Comparison of ENCODE assay signal across 23 cellular contexts in the genomic region with DNA sequence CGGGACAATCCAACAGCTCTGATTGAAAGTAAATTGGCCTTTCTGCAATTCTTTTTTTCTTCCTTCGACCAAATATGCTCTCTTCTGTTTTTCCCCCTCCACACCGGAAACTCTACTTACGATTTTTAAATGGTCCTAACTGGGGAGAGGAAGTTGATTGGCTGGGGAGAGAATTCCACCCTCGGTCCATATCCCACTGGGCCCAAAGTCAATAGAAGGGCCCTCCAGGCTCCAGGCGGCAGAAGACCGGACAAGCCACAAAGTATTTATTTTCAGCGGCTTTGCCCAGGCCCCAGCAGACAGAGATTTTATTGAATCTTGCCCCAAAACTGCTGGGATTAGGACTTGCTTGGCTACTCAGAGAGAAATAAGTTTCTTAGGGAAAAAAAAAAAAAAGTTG.
"Had no signal": no experiment of that assay in that cellular context is flagged by ENCODE, and none has a peak within 500 bp of the region (broad histone marks: within the 10 kb centered on the region; RNA-seq: fewer than 3 reads in every experiment).

No MANE protein-coding gene starts in this region.

- H3K4me1 ChIP-seq: body of pancreas, prostate gland had no signal

- H3K4me1 Mint-ChIP-seq: activated CD4-positive, alpha-beta T cell treated with anti-CD3 and anti-CD28 coated beads for 36 hours; activated naive CD8-positive, alpha-beta T cell treated with anti-CD3 and anti-CD28 coated beads for 36 hours had no signal

- FAIRE-seq: endothelial cell of umbilical vein, frontal cortex had no signal

- H3K4me3 Mint-ChIP-seq: activated B cell treated with CpG ODN at 0.5 μM for 24 hours; activated CD4-positive, alpha-beta T cell treated with anti-CD3 and anti-CD28 coated beads for 36 hours; activated naive CD8-positive, alpha-beta T cell treated with anti-CD3 and anti-CD28 coated beads for 36 hours; T-helper 1 cell treated with Interleukin-12 subunit alpha and Interleukin-12 subunit beta and Interleukin-4 antibody, amounts not matched to agents 30 μg/mL and 1 μg/mL, for 36 hours had no signal

- H3K9me3 Mint-ChIP-seq: activated B cell treated with CpG ODN at 0.5 μM for 24 hours; activated naive CD8-positive, alpha-beta T cell treated with anti-CD3 and anti-CD28 coated beads for 36 hours; T-helper 1 cell treated with Interleukin-12 subunit alpha and Interleukin-12 subunit beta and Interleukin-4 antibody, amounts not matched to agents 30 μg/mL and 1 μg/mL, for 36 hours had no signal

- H3K4me3 ChIP-seq: body of pancreas, hepatocyte, mucosa of descending colon, prostate gland had no signal

- H3K36me3 Mint-ChIP-seq: activated naive CD8-positive, alpha-beta T cell treated with anti-CD3 and anti-CD28 coated beads for 36 hours had no signal

- H3K36me3 ChIP-seq: prostate gland had no signal

- DNase-seq: activated B cell treated with CpG ODN at 0.5 μM for 24 hours; activated CD4-positive, alpha-beta T cell treated with anti-CD3 and anti-CD28 coated beads for 36 hours; activated CD4-positive, alpha-beta T cell treated with anti-CD3 and anti-CD28 coated beads, Interleukin-2, amount 50 U/mL, for 48 hours; activated naive CD4-positive, alpha-beta T cell treated with Interleukin-2 at 50 U/mL for 16 hours; activated naive CD8-positive, alpha-beta T cell treated with anti-CD3 and anti-CD28 coated beads for 36 hours; activated T-cell treated with anti-CD3 and anti-CD28 coated beads, Interleukin-2, amount 50 U/mL, for 48 hours; amygdala; body of pancreas; dermis blood vessel endothelial cell; effector memory CD4-positive, alpha-beta T cell; glutamatergic neuron; left ventricle myocardium superior; mammary epithelial cell; mucosa of descending colon; stimulated activated CD4-positive, alpha-beta T cell treated with anti-CD3 and anti-CD28 coated beads, Interleukin-4, amount 100 ng/mL, for 24 hours; stimulated activated naive CD4-positive, alpha-beta T cell treated with Interleukin-2 at 50 U/mL for 16 hours; T1000 had no signal

- ATAC-seq: activated CD4-positive, alpha-beta T cell treated with anti-CD3 and anti-CD28 coated beads for 36 hours; body of pancreas; esophagus mucosa; left ventricle myocardium superior; mucosa of descending colon had no signal

- H3K27me3 ChIP-seq: body of pancreas, hepatocyte had no signal

- H3K27ac Mint-ChIP-seq: activated B cell treated with CpG ODN at 0.5 μM for 24 hours; activated CD4-positive, alpha-beta T cell treated with anti-CD3 and anti-CD28 coated beads for 36 hours; activated naive CD8-positive, alpha-beta T cell treated with anti-CD3 and anti-CD28 coated beads for 36 hours; T-helper 1 cell treated with Interleukin-12 subunit alpha and Interleukin-12 subunit beta and Interleukin-4 antibody, amounts not matched to agents 30 μg/mL and 1 μg/mL, for 36 hours had no signal

- H3K4me2 ChIP-seq: hepatocyte had no signal

- H3K9me3 ChIP-seq: body of pancreas, mucosa of descending colon, prostate gland had no signal

- H3K79me2 ChIP-seq: hepatocyte had no signal

- H2AFZ ChIP-seq: hepatocyte had no signal

- H3K27ac ChIP-seq: body of pancreas, hepatocyte, prostate gland had no signal
